1 cellular context compared by ENCODE assay signal in the genomic region with DNA sequence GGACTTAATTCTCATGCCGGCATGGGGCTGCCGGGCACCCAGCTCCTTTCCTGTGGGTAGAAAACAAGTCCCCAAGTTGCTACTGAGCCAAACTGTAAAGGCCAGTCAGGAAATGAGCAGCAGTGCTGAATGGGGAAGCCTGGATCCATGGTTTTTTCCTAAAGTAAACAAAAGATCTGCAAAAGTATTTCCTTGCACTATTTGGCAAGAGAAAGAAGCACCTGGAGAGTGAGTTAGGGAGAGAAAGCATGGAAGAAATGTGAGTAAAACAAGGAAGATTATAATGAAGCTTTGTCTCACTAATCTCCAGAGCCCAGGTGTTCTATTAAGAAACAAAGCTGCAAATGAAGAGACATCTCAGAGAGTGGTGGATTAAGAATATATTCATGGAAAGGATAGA.
TF ChIP-seq lines count a peak whose summit lies in the region.

No MANE protein-coding gene starts in this region.

TF ChIP-seq in H1, 55 proteins besides CTCF, POLR2A, EP300 and RAD21:
- TF ChIP-seq RBBP5 (IDR thresholded peaks at IDR 0.05; ENCODE audit: borderline replicate concordance, low read depth, low read length) (0 out of 2 replicates have a peak, but pooled peaks have one; percentile 27), TAF1 (IDR thresholded peaks at IDR 0.05; ENCODE audit: low read depth, low read length) (0 out of 2 replicates have a peak, but pooled peaks have one; percentile 51), SIN3A (conservative IDR thresholded peaks at IDR 0.05 in 1 of 2, IDR thresholded peaks at IDR 0.05 in 1 of 2; ENCODE audit: low read depth in 1 of 2, low read length in 2 of 2) (0 out of 4 replicates have a peak, but pooled peaks of 1 of the 2 experiments have one; percentile 33), NRF1 (IDR thresholded peaks at IDR 0.05; ENCODE audit: low read depth, low read length) (no peak), GABPA (IDR thresholded peaks at IDR 0.05; ENCODE audit: borderline replicate concordance, insufficient read depth, low read length) (no peak), E2F6 (IDR thresholded peaks at IDR 0.05) (peak; percentile 13; the same call in 1 of the 2 replicates), TAF7 (optimal IDR thresholded peaks at IDR 0.05; ENCODE audit: borderline replicate concordance, low read depth, low read length) (no peak), FOSL1 (IDR thresholded peaks at IDR 0.05; ENCODE audit: insufficient read depth, low read depth, low read length) (no peak), CHD1 (IDR thresholded peaks at IDR 0.05; ENCODE audit: low read depth, low read length) (no peak), TCF12 (IDR thresholded peaks at IDR 0.05; ENCODE audit: low read depth, low read length) (peak; percentile 97), CEBPB (IDR thresholded peaks at IDR 0.05; ENCODE audit: low read depth, low read length) (peak; percentile 68), JUND (IDR thresholded peaks at IDR 0.05; ENCODE audit: low read length) (no peak), BCL11A (IDR thresholded peaks at IDR 0.05; ENCODE audit: low read depth in 2 of 2, low read length in 2 of 2) (peak in 1 of 2 experiments; percentile 73), SP1 (IDR thresholded peaks at IDR 0.05; ENCODE audit: low read depth, low read length) (peak; percentile 79), TEAD4 (IDR thresholded peaks at IDR 0.05; ENCODE audit: low read depth, low read length) (no peak), ATF2 (IDR thresholded peaks at IDR 0.05; ENCODE audit: low read length) (peak; percentile 49), RFX5 (IDR thresholded peaks at IDR 0.05; ENCODE audit: borderline replicate concordance, low read depth, low read length) (no peak), SIRT6 (IDR thresholded peaks at IDR 0.05; ENCODE audit: low read length) (no peak), SAP30 (IDR thresholded peaks at IDR 0.05; ENCODE audit: insufficient read depth, insufficient replicate concordance, low read length) (no peak), POLR2AphosphoS5 (IDR thresholded peaks at IDR 0.05; ENCODE audit: low read depth, low read length) (no peak), CBX5 (IDR thresholded peaks at IDR 0.05; ENCODE audit: low read depth, low read length) (no peak), CREB1 (IDR thresholded peaks at IDR 0.05) (no peak), JUN (IDR thresholded peaks at IDR 0.05; ENCODE audit: low read depth, low read length) (no peak), SIX5 (IDR thresholded peaks at IDR 0.05; ENCODE audit: low read depth, low read length) (no peak), BACH1 (IDR thresholded peaks at IDR 0.05; ENCODE audit: low read length) (no peak), SUZ12 (IDR thresholded peaks at IDR 0.05; ENCODE audit: low read length) (no peak), RXRA (IDR thresholded peaks at IDR 0.05; ENCODE audit: insufficient read depth, low read depth, low read length) (no peak), NANOG (IDR thresholded peaks at IDR 0.05; ENCODE audit: insufficient read depth, low read depth, low read length, poor library complexity, severe bottlenecking) (peak; percentile 84), CTBP2 (IDR thresholded peaks at IDR 0.05; ENCODE audit: borderline replicate concordance, insufficient read depth, insufficient read length, low read length) (no peak), MAX (IDR thresholded peaks at IDR 0.05) (peak; percentile 23; the same call in 1 of the 2 replicates), EGR1 (IDR thresholded peaks at IDR 0.05; ENCODE audit: borderline replicate concordance, low read depth, low read length) (no peak), KDM4A (IDR thresholded peaks at IDR 0.05; ENCODE audit: low read depth, low read length, severe bottlenecking) (no peak), KDM5A (IDR thresholded peaks at IDR 0.05; ENCODE audit: low read length) (no peak), CBX8 (IDR thresholded peaks at IDR 0.05; ENCODE audit: borderline replicate concordance, low read depth, low read length) (no peak), YY1 (IDR thresholded peaks at IDR 0.05; ENCODE audit: low read depth, low read length) (0 out of 2 replicates have a peak, but pooled peaks have one; percentile 22), SP2 (IDR thresholded peaks at IDR 0.05; ENCODE audit: low read length) (no peak), USF2 (IDR thresholded peaks at IDR 0.05; ENCODE audit: low read length) (no peak), ZNF274 (IDR thresholded peaks at IDR 0.05; ENCODE audit: borderline replicate concordance, extremely low read depth, low read length) (no peak), EZH2 (IDR thresholded peaks at IDR 0.05; ENCODE audit: low read depth, low read length, severe bottlenecking) (no peak), ATF3 (IDR thresholded peaks at IDR 0.05; ENCODE audit: insufficient read depth, low read depth, low read length) (no peak), GTF2F1 (IDR thresholded peaks at IDR 0.05; ENCODE audit: borderline replicate concordance, low read depth, low read length) (no peak), PHF8 (conservative IDR thresholded peaks at IDR 0.05; ENCODE audit: low read depth, low read length) (no peak), HDAC6 (IDR thresholded peaks at IDR 0.05; ENCODE audit: low read depth, low read length) (no peak), RNF2 (IDR thresholded peaks at IDR 0.05; ENCODE audit: borderline replicate concordance, low read depth, low read length, missing control alignments, poor library complexity, severe bottlenecking) (no peak), TBP (IDR thresholded peaks at IDR 0.05; ENCODE audit: low read depth, low read length) (no peak; the same call in 1 of the 2 replicates), MAFK (IDR thresholded peaks at IDR 0.05; ENCODE audit: low read depth, low read length) (no peak), SP4 (IDR thresholded peaks at IDR 0.05; ENCODE audit: low read length) (no peak), BRCA1 (IDR thresholded peaks at IDR 0.05; ENCODE audit: low read depth, low read length) (no peak), KDM1A (IDR thresholded peaks at IDR 0.05; ENCODE audit: borderline replicate concordance, low read length) (no peak), HDAC2 (IDR thresholded peaks at IDR 0.05; ENCODE audit: borderline replicate concordance in 1 of 2, low read depth in 2 of 2, low read length in 2 of 2) (0 out of 4 replicates have a peak, but pooled peaks of 1 of the 2 experiments have one; percentile 72), POU5F1 (IDR thresholded peaks at IDR 0.05; ENCODE audit: low read depth, low read length) (no peak), ASH2L (IDR thresholded peaks at IDR 0.05; ENCODE audit: low read length) (peak; percentile 67), CHD2 (IDR thresholded peaks at IDR 0.05; ENCODE audit: low read length) (no peak), SRF (IDR thresholded peaks at IDR 0.05; ENCODE audit: low read depth, low read length) (no peak)
- TF ChIP-seq, protein P1, sequence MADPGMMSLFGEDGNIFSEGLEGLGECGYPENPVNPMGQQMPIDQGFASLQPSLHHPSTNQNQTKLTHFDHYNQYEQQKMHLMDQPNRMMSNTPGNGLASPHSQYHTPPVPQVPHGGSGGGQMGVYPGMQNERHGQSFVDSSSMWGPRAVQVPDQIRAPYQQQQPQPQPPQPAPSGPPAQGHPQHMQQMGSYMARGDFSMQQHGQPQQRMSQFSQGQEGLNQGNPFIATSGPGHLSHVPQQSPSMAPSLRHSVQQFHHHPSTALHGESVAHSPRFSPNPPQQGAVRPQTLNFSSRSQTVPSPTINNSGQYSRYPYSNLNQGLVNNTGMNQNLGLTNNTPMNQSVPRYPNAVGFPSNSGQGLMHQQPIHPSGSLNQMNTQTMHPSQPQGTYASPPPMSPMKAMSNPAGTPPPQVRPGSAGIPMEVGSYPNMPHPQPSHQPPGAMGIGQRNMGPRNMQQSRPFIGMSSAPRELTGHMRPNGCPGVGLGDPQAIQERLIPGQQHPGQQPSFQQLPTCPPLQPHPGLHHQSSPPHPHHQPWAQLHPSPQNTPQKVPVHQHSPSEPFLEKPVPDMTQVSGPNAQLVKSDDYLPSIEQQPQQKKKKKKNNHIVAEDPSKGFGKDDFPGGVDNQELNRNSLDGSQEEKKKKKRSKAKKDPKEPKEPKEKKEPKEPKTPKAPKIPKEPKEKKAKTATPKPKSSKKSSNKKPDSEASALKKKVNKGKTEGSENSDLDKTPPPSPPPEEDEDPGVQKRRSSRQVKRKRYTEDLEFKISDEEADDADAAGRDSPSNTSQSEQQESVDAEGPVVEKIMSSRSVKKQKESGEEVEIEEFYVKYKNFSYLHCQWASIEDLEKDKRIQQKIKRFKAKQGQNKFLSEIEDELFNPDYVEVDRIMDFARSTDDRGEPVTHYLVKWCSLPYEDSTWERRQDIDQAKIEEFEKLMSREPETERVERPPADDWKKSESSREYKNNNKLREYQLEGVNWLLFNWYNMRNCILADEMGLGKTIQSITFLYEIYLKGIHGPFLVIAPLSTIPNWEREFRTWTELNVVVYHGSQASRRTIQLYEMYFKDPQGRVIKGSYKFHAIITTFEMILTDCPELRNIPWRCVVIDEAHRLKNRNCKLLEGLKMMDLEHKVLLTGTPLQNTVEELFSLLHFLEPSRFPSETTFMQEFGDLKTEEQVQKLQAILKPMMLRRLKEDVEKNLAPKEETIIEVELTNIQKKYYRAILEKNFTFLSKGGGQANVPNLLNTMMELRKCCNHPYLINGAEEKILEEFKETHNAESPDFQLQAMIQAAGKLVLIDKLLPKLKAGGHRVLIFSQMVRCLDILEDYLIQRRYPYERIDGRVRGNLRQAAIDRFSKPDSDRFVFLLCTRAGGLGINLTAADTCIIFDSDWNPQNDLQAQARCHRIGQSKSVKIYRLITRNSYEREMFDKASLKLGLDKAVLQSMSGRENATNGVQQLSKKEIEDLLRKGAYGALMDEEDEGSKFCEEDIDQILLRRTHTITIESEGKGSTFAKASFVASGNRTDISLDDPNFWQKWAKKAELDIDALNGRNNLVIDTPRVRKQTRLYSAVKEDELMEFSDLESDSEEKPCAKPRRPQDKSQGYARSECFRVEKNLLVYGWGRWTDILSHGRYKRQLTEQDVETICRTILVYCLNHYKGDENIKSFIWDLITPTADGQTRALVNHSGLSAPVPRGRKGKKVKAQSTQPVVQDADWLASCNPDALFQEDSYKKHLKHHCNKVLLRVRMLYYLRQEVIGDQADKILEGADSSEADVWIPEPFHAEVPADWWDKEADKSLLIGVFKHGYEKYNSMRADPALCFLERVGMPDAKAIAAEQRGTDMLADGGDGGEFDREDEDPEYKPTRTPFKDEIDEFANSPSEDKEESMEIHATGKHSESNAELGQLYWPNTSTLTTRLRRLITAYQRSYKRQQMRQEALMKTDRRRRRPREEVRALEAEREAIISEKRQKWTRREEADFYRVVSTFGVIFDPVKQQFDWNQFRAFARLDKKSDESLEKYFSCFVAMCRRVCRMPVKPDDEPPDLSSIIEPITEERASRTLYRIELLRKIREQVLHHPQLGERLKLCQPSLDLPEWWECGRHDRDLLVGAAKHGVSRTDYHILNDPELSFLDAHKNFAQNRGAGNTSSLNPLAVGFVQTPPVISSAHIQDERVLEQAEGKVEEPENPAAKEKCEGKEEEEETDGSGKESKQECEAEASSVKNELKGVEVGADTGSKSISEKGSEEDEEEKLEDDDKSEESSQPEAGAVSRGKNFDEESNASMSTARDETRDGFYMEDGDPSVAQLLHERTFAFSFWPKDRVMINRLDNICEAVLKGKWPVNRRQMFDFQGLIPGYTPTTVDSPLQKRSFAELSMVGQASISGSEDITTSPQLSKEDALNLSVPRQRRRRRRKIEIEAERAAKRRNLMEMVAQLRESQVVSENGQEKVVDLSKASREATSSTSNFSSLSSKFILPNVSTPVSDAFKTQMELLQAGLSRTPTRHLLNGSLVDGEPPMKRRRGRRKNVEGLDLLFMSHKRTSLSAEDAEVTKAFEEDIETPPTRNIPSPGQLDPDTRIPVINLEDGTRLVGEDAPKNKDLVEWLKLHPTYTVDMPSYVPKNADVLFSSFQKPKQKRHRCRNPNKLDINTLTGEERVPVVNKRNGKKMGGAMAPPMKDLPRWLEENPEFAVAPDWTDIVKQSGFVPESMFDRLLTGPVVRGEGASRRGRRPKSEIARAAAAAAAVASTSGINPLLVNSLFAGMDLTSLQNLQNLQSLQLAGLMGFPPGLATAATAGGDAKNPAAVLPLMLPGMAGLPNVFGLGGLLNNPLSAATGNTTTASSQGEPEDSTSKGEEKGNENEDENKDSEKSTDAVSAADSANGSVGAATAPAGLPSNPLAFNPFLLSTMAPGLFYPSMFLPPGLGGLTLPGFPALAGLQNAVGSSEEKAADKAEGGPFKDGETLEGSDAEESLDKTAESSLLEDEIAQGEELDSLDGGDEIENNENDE (IDR thresholded peaks at IDR 0.05; ENCODE audit: insufficient replicate concordance, low read length), result peak; percentile 96
